16 cellular contexts compared by ENCODE assay signal in the genomic region with DNA sequence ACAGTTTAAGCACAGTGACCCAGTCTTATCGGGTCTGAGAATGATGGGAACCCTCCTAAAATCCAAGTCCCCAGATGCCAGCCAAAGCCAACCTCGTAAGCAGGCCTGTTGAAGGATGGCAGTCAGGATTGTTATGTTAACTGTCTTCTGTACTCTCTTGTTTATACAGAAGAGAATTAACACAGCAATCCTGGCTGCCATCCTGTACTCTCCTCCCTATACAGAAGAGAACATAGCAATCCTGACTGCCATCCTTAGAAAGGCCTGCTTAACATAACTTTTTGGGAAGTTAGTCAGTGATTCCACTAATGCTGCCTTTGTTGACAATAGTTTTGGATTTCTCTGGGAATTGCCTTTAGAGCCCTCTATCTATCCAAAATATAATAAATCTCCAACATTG.
"Had no signal": no experiment of that assay in that cellular context is flagged by ENCODE, and none has a peak within 500 bp of the region (broad histone marks: within the 10 kb centered on the region; RNA-seq: fewer than 3 reads in every experiment).

No MANE protein-coding gene starts in this region.

- H2AFZ ChIP-seq: neural progenitor cell, parathyroid adenoma had no signal

- DNase-seq: activated CD4-positive, alpha-beta T cell treated with anti-CD3 and anti-CD28 coated beads for 4 hours; activated CD8-positive, alpha-beta memory T cell treated with anti-CD3 and anti-CD28 coated beads, Interleukin-2, amount 50 U/mL, for 4 hours; activated CD8-positive, alpha-beta T cell treated with anti-CD3 and anti-CD28 coated beads for 36 hours; activated naive CD4-positive, alpha-beta T cell treated with Interleukin-2 at 50 U/mL for 16 hours; endodermal cell; head of caudate nucleus; SK-N-SH; spleen; stimulated activated CD4-positive, alpha-beta T cell treated with anti-CD3 and anti-CD28 coated beads, Interleukin-1b, Interleukin-23, amount 100 ng/mL, for 48 hours; stimulated activated naive CD4-positive, alpha-beta T cell treated with Interleukin-2 at 50 U/mL for 16 hours; T-helper 1 cell had no signal

- H3K9me3 ChIP-seq: SK-N-SH, thoracic aorta had no signal

- H3K9ac ChIP-seq: neural progenitor cell, parathyroid adenoma, SK-N-SH had no signal

- H3K27me3 ChIP-seq: foreskin keratinocyte, neural progenitor cell, spleen had no signal

- H3K4me3 ChIP-seq: neural progenitor cell, spleen, thoracic aorta had no signal

- H3K4me2 ChIP-seq: neural progenitor cell, SK-N-SH had no signal

- H3K36me3 ChIP-seq: neural progenitor cell, spleen, thoracic aorta had no signal

- H3K79me2 ChIP-seq: parathyroid adenoma had no signal

- H3K27ac ChIP-seq: foreskin keratinocyte, neural progenitor cell, parathyroid adenoma, VCaP had no signal

- H3K4me1 ChIP-seq: neural progenitor cell, parathyroid adenoma had no signal
